In the genomic region with DNA sequence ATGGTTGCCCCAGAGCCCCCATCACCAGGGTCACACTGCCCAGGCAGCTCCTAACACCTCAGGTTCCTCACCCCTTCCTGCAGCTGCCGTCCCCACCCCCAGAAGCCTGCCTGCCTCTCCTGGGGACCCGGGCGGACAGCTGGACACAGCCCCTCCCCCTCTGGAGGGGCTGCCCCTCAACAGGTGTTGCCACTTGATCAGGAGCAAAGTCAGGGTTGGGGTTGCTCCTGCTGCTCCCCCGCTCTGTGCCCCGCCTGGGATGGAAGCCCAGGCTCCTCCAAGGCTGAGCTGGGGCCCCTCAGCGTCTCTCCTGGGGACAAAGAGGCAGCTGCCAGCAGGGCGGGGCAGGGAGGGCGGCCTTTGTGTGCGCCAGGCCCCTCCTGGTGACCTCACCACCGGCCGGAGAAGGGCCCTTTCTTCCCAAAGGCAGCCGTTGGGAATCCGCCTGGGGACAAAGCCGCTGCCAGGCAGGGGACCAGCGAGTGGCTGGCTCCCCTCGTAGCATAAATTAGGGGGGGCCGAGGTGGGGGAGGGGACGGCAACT, we compare ENCODE assay signal across 10 cellular contexts. TPM values are rescaled to one million over a fixed set of nuclear protein-coding genes. Genes with fewer than 3 reads are reported as not detected.
DNase-seq lines count a peak whose midpoint lies in the region; ATAC-seq, FAIRE-seq and TF ChIP-seq lines count a peak whose summit lies in the region.
"Had no signal": no experiment of that assay in that cellular context is flagged by ENCODE, and none has a peak within 500 bp of the region (broad histone marks: within the 10 kb centered on the region; RNA-seq: fewer than 3 reads in every experiment).

No MANE protein-coding gene starts in this region.

- no peak for TF ChIP-seq CTCF in HEK293 (tag by site-specific recombination; IDR thresholded peaks at IDR 0.05)

- H3K9me3 ChIP-seq in HEK293 (ENCODE audit: control insufficient read depth, insufficient read depth, low read depth, low read length) (no peaks in the 10 kb centered on the region), SJSA1 (replicated peaks) (no peaks in the 10 kb centered on the region; the same call in 1 of the 2 replicates), stomach smooth muscle (ENCODE audit: control insufficient read depth in 2 of 2, low read length in 2 of 2) (no peaks in the 10 kb centered on the region)

- H3K9ac ChIP-seq in stomach smooth muscle (ENCODE audit: low read length in 2 of 2), result peak overlapping the region in 1 of 2 donors; percentile 13

- H3K4me1 ChIP-seq in HEK293 (ENCODE audit: control insufficient read depth, insufficient read depth, low read length), result 0 out of 2 replicates have a peak, but pooled peaks cover 5% of the 10 kb centered on the region
- H3K4me1 ChIP-seq in SJSA1 (replicated peaks), result peaks cover 40% of the 10 kb centered on the region
- peaks cover 90% of the 10 kb centered on the region for H3K4me1 ChIP-seq in stomach smooth muscle (ENCODE audit: control insufficient read depth, insufficient read depth, low read length)

- no peak for FAIRE-seq in GM12892 (lab: Jason Lieb, UNC)
- FAIRE-seq: GM18507, TTC549 had no signal

- no peaks in the 10 kb centered on the region for H3K27me3 ChIP-seq in SJSA1 (replicated peaks)
- no peaks in the 10 kb centered on the region for H3K27me3 ChIP-seq in stomach smooth muscle (ENCODE audit: control insufficient read depth in 1 of 2, insufficient read depth in 2 of 2, low read length in 2 of 2)

- peak in 1 of 2 experiments; percentile 65 for DNase-seq in SJSA1 (ENCODE audit: low read depth in 1 of 2, low spot score in 2 of 2)
- DNase-seq in iPS-NIHi11 (ENCODE audit: low spot score), result peak; percentile 91
- no peak for DNase-seq in GM12892 (ENCODE audit: insufficient read length)
- no peak for DNase-seq in G401 (ENCODE audit: low spot score)

- TF ChIP-seq POLR2A in GM12892 (IDR thresholded peaks at IDR 0.05; ENCODE audit: low read depth, low read length), result no peak

- H3K36me3 ChIP-seq in HEK293 (ENCODE audit: control insufficient read depth in 2 of 2, insufficient read depth in 1 of 2, low read length in 2 of 2), result no peaks in the 10 kb centered on the region
- peaks cover 2% of the 10 kb centered on the region for H3K36me3 ChIP-seq in SJSA1
- no peaks in the 10 kb centered on the region for H3K36me3 ChIP-seq in stomach smooth muscle (ENCODE audit: control insufficient read depth in 2 of 2, insufficient read depth in 2 of 2, low read length in 2 of 2)

- no peak overlapping the region for H3K27ac ChIP-seq in HEK293 (ENCODE audit: extremely low read depth, low read depth, low read length)
- peak overlapping the region; percentile 86 for H3K27ac ChIP-seq in SJSA1
- H3K27ac ChIP-seq in stomach smooth muscle (ENCODE audit: low read length), result peak overlapping the region; percentile 75

- in situ Hi-C loops in G401 (cut with HindIII; ENCODE audit: low sequenced_read_pairs), result no loop called here

- no peak for ATAC-seq in HG03354 (IDR thresholded peaks at IDR 0.05; ENCODE audit: poor library complexity, severe bottlenecking, unreplicated experiment)
- ATAC-seq in HG02981 (IDR thresholded peaks at IDR 0.05; ENCODE audit: unreplicated experiment), result no peak

- H3K4me3 ChIP-seq in HEK293 (ENCODE audit: low read depth, low read length), result no peak overlapping the region
- no peak overlapping the region for H3K4me3 ChIP-seq in SJSA1
- peak overlapping the region; percentile 40 to 55 for H3K4me3 ChIP-seq in stomach smooth muscle (ENCODE audit: low read length in 2 of 2)

- CTCF ChIA-PET in HEK293 (lab: Yijun Ruan, JAX), result interaction anchor here (0.5 to 2.2 kb wide), 5 partner anchors 22 to 1552 kb away, joined by 3 to 11 read pairs (median 4); no protein-coding TSS in a partner anchor

- POLR2A ChIA-PET in HEK293 (lab: Yijun Ruan, JAX), result interaction anchor here (0.7 to 4.9 kb wide), 5 partner anchors 10 to 24 kb away, joined by 3 to 24 read pairs (median 6); a partner anchor contains a TSS

TF ChIP-seq in HEK293, 187 proteins besides CTCF, POLR2A, EP300 and RAD21 (continues in another document):
- peak; percentile 94 for TF ChIP-seq SCRT2 (tag by site-specific recombination; IDR thresholded peaks at IDR 0.05)
- TF ChIP-seq ZFP37 (tag by site-specific recombination; IDR thresholded peaks at IDR 0.05), result no peak
- no peak for TF ChIP-seq ZBTB17 (tag by site-specific recombination; IDR thresholded peaks at IDR 0.05)
- no peak for TF ChIP-seq ZXDB (tag by site-specific recombination; IDR thresholded peaks at IDR 0.05)
- peak; percentile 75 for TF ChIP-seq GLIS1 (tag by site-specific recombination; IDR thresholded peaks at IDR 0.05)
- TF ChIP-seq SCRT1 (tag by site-specific recombination; IDR thresholded peaks at IDR 0.05; ENCODE audit: borderline replicate concordance), result peak; percentile 84
- no peak for TF ChIP-seq ZNF521 (tag by site-specific recombination; IDR thresholded peaks at IDR 0.05)
- TF ChIP-seq ZIC2 (tag by site-specific recombination; IDR thresholded peaks at IDR 0.05), result peak; percentile 57; the same call in 1 of the 2 replicates
- TF ChIP-seq, protein P1, sequence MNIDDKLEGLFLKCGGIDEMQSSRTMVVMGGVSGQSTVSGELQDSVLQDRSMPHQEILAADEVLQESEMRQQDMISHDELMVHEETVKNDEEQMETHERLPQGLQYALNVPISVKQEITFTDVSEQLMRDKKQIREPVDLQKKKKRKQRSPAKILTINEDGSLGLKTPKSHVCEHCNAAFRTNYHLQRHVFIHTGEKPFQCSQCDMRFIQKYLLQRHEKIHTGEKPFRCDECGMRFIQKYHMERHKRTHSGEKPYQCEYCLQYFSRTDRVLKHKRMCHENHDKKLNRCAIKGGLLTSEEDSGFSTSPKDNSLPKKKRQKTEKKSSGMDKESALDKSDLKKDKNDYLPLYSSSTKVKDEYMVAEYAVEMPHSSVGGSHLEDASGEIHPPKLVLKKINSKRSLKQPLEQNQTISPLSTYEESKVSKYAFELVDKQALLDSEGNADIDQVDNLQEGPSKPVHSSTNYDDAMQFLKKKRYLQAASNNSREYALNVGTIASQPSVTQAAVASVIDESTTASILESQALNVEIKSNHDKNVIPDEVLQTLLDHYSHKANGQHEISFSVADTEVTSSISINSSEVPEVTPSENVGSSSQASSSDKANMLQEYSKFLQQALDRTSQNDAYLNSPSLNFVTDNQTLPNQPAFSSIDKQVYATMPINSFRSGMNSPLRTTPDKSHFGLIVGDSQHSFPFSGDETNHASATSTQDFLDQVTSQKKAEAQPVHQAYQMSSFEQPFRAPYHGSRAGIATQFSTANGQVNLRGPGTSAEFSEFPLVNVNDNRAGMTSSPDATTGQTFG (tag by site-specific recombination; IDR thresholded peaks at IDR 0.05; ENCODE audit: borderline replicate concordance), result no peak
- no peak for TF ChIP-seq ZNF561 (tag by site-specific recombination; IDR thresholded peaks at IDR 0.05; ENCODE audit: borderline replicate concordance)
- TF ChIP-seq, protein P2, sequence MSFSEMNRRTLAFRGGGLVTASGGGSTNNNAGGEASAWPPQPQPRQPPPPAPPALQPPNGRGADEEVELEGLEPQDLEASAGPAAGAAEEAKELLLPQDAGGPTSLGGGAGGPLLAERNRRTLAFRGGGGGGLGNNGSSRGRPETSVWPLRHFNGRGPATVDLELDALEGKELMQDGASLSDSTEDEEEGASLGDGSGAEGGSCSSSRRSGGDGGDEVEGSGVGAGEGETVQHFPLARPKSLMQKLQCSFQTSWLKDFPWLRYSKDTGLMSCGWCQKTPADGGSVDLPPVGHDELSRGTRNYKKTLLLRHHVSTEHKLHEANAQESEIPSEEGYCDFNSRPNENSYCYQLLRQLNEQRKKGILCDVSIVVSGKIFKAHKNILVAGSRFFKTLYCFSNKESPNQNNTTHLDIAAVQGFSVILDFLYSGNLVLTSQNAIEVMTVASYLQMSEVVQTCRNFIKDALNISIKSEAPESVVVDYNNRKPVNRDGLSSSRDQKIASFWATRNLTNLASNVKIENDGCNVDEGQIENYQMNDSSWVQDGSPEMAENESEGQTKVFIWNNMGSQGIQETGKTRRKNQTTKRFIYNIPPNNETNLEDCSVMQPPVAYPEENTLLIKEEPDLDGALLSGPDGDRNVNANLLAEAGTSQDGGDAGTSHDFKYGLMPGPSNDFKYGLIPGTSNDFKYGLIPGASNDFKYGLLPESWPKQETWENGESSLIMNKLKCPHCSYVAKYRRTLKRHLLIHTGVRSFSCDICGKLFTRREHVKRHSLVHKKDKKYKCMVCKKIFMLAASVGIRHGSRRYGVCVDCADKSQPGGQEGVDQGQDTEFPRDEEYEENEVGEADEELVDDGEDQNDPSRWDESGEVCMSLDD (tag by site-specific recombination; IDR thresholded peaks at IDR 0.05), result 0 out of 2 replicates have a peak, but pooled peaks have one; percentile 17
- no peak for TF ChIP-seq OSR2 (tag by site-specific recombination; IDR thresholded peaks at IDR 0.05)
- no peak for TF ChIP-seq ZNF155 (tag by site-specific recombination; IDR thresholded peaks at IDR 0.05)
- TF ChIP-seq ZNF830 (tag by site-specific recombination; IDR thresholded peaks at IDR 0.05; ENCODE audit: low read depth), result no peak
- 0 out of 2 replicates have a peak, but pooled peaks have one; percentile 45 for TF ChIP-seq SP7 (tag by site-specific recombination; IDR thresholded peaks at IDR 0.05)
- peak; percentile 10; the same call in 1 of the 2 replicates for TF ChIP-seq GLIS2 (tag by site-specific recombination; IDR thresholded peaks at IDR 0.05)
- TF ChIP-seq SP2 (tag by site-specific recombination; IDR thresholded peaks at IDR 0.05), result no peak
- 0 out of 2 replicates have a peak, but pooled peaks have one; percentile 22 for TF ChIP-seq KLF7 (tag by site-specific recombination; IDR thresholded peaks at IDR 0.05; ENCODE audit: borderline replicate concordance)
- TF ChIP-seq ZNF350 (tag by site-specific recombination; IDR thresholded peaks at IDR 0.05), result no peak

RNA-seq across cellular contexts. Expression of a gene that starts 13.6 kb away (rescaled TPM):
- total RNA-seq in SJSA1 (2014; rRNA removed; shearing (Covaris generic)), result 14.3 and 18.8 TPM in 2 replicates
- 2.5 TPM for polyA plus RNA-seq in GM12892 (2012; ENCODE audit: missing spikeins)
- total RNA-seq in G401 (2014; rRNA removed; shearing (Covaris generic)), result 17.6 and 29.3 TPM in 2 replicates

RNA-seq across cellular contexts. Expression of a gene that starts 19.8 kb away (rescaled TPM):
- total RNA-seq in SJSA1 (2014; rRNA removed; shearing (Covaris generic)), result 17.6 and 19.6 TPM in 2 replicates
- 12.4 TPM for polyA plus RNA-seq in GM12892 (2012; ENCODE audit: missing spikeins)
- total RNA-seq in G401 (2014; rRNA removed; shearing (Covaris generic)), result 4.0 and 12.2 TPM in 2 replicates

RNA-seq across cellular contexts. Expression of a gene that starts 20.0 kb away (rescaled TPM):
- total RNA-seq in SJSA1 (2014; rRNA removed; shearing (Covaris generic)), result 26.4 and 39.4 TPM in 2 replicates
- 15.3 TPM for polyA plus RNA-seq in GM12892 (2012; ENCODE audit: missing spikeins)
- total RNA-seq in G401 (2014; rRNA removed; shearing (Covaris generic)), result 672 and 986 TPM in 2 replicates

RNA-seq across cellular contexts. Expression of a gene that starts 20.1 kb away (rescaled TPM):
- 12.1 and 43.4 TPM in 2 replicates for total RNA-seq in SJSA1 (2014; rRNA removed; shearing (Covaris generic))
- polyA plus RNA-seq in GM12892 (2012; ENCODE audit: missing spikeins), result 30.8 TPM
- 29.7 and 34.7 TPM in 2 replicates for total RNA-seq in G401 (2014; rRNA removed; shearing (Covaris generic))

Comparison
In these comparisons a context has a peak if more than half of its experiments do, and no peak if none do; other contexts are left out.
1. H3K4me3 ChIP-seq: peak in stomach smooth muscle (2 of 2); none in HEK293 (single experiment) and SJSA1 (single experiment).
2. RNA of a gene that starts 20.0 kb away (total RNA-seq): 672 to 986 TPM in G401; 26.4 to 39.4 TPM in SJSA1; every median in the first group is over 10 times any median in the second.